11 cellular contexts compared by ENCODE assay signal in genomic region chr16:51569204-51569911, GRCh38.
DNase-seq lines count a peak whose midpoint lies in the region; ATAC-seq and TF ChIP-seq lines count a peak whose summit lies in the region.
"Had no signal": no experiment of that assay in that cellular context is flagged by ENCODE, and none has a peak within 500 bp of the region (broad histone marks: within the 10 kb centered on the region; RNA-seq: fewer than 3 reads in every experiment).

No MANE protein-coding gene starts in this region.

- H3K4me1 Mint-ChIP-seq in progenitor cell of endocrine pancreas (ENCODE audit: low read depth): peaks cover 2% of the 10 kb centered on the region

- no peak overlapping the region for H3K4me3 ChIP-seq in A673 (ENCODE audit: low read depth, low read length, poor library complexity, severe bottlenecking)
- H3K4me3 ChIP-seq: coronary artery had no signal

- no peaks in the 10 kb centered on the region for H3K27me3 ChIP-seq in A673 (replicated peaks; ENCODE audit: insufficient read depth, low read depth, low read length, poor library complexity)
- H3K27me3 ChIP-seq: BE2C had no signal

- peaks cover 4% of the 10 kb centered on the region for H3K9me3 Mint-ChIP-seq in progenitor cell of endocrine pancreas (ENCODE audit: low read depth)

- no peaks in the 10 kb centered on the region for H3K36me3 Mint-ChIP-seq in progenitor cell of endocrine pancreas (ENCODE audit: insufficient read depth)

- intact Hi-C loops in A673 (cut with micrococcal nuclease; ENCODE audit: unreplicated experiment): loop anchor here (2.0 to 5.0 kb wide), 2 partner anchors 68 to 137 kb away; no protein-coding TSS in a partner anchor

- POLR2A ChIA-PET in A673 (lab: Charles Lee; ENCODE audit: low non-redundant PET): no interaction called here

- no TSS peak for BruUV-seq in A673 (replicated peaks; lab: Mats Ljungman, UMichigan)

- TF ChIP-seq CTCF in A673 (conservative IDR thresholded peaks at IDR 0.05; ENCODE audit: low read depth, low read length) (no peak), progenitor cell of endocrine pancreas (IDR thresholded peaks at IDR 0.05; ENCODE audit: unreplicated experiment) (no peak)

- peak; percentile 74 for ATAC-seq in GM19452 (IDR thresholded peaks at IDR 0.05; ENCODE audit: unreplicated experiment)
- peak; percentile 65 for ATAC-seq in HG03571 (IDR thresholded peaks at IDR 0.05; ENCODE audit: unreplicated experiment)
- no peak for ATAC-seq in HG03520 (IDR thresholded peaks at IDR 0.05; ENCODE audit: unreplicated experiment)
- ATAC-seq in GM21381 (IDR thresholded peaks at IDR 0.05; ENCODE audit: unreplicated experiment): no peak

- H3K27ac ChIP-seq in A673 (ENCODE audit: low read depth, low read length, poor library complexity, severe bottlenecking): peak overlapping the region; percentile 46
- H3K27ac ChIP-seq: coronary artery had no signal

- CTCF ChIA-PET in A673 (lab: Charles Lee): interaction anchor here (1.2 kb wide), 1 partner anchor 12 kb away, joined by 4 read pairs; no protein-coding TSS in a partner anchor

- DNase-seq in A673 (ENCODE audit: low spot score) (peak; percentile 97), dermis blood vessel endothelial cell (peak; percentile 78), NCI-H146 (lab: John Stamatoyannopoulos, UW) (no peak), progenitor cell of endocrine pancreas (ENCODE audit: low spot score, unreplicated experiment) (no peak)
- DNase-seq: BE2C had no signal

- H3K27ac Mint-ChIP-seq in progenitor cell of endocrine pancreas: no peak overlapping the region
- H3K27ac Mint-ChIP-seq: stimulated activated naive CD8-positive, alpha-beta T cell treated with anti-CD3 and anti-CD28 coated beads, Interleukin-15, Interleukin-2, amounts not matched to agents 100 ng/mL and 50 ng/mL, for 24 hours had no signal

- no peak overlapping the region for H3K4me3 Mint-ChIP-seq in progenitor cell of endocrine pancreas (ENCODE audit: low read depth)
- H3K4me3 Mint-ChIP-seq: stimulated activated naive CD8-positive, alpha-beta T cell treated with anti-CD3 and anti-CD28 coated beads, Interleukin-15, Interleukin-2, amounts not matched to agents 100 ng/mL and 50 ng/mL, for 24 hours had no signal

- no peaks in the 10 kb centered on the region for H3K9me3 ChIP-seq in A673 (ENCODE audit: low read depth, low read length, poor library complexity, severe bottlenecking)
- H3K9me3 ChIP-seq: BE2C had no signal

- H3K36me3 ChIP-seq in A673 (ENCODE audit: insufficient read depth, low read length, poor library complexity, severe bottlenecking): no peaks in the 10 kb centered on the region
- H3K36me3 ChIP-seq: BE2C had no signal

- H3K4me1 ChIP-seq in A673 (ENCODE audit: insufficient read depth, low read length, poor library complexity, severe bottlenecking): peaks cover 32% of the 10 kb centered on the region
- H3K4me1 ChIP-seq: BE2C had no signal

- peaks cover 5% of the 10 kb centered on the region for H3K27me3 Mint-ChIP-seq in progenitor cell of endocrine pancreas
- H3K27me3 Mint-ChIP-seq: stimulated activated naive CD8-positive, alpha-beta T cell treated with anti-CD3 and anti-CD28 coated beads, Interleukin-15, Interleukin-2, amounts not matched to agents 100 ng/mL and 50 ng/mL, for 24 hours had no signal

Comparison
In these comparisons a context has a peak if more than half of its experiments do, and no peak if none do; other contexts are left out.
1. DNase-seq: peak in A673 (single experiment) and dermis blood vessel endothelial cell (single experiment); none in NCI-H146 (single experiment) and progenitor cell of endocrine pancreas (single experiment).
2. ATAC-seq: peak in GM19452 (single experiment) and HG03571 (single experiment); none in HG03520 (single experiment) and GM21381 (single experiment).